Comparison of ENCODE assay signal across 11 cellular contexts in genomic region chr1:116396769-116397168, GRCh38.
"Had no signal": no experiment of that assay in that cellular context is flagged by ENCODE, and none has a peak within 500 bp of the region (broad histone marks: within the 10 kb centered on the region; RNA-seq: fewer than 3 reads in every experiment).

No MANE protein-coding gene starts in this region.

- H3K27ac ChIP-seq: breast epithelium, esophagus muscularis mucosa had no signal

- DNase-seq: activated CD4-positive, alpha-beta T cell treated with anti-CD3 and anti-CD28 coated beads for 1 hour; activated CD8-positive, alpha-beta memory T cell treated with anti-CD3 and anti-CD28 coated beads for 24 hours; activated naive CD8-positive, alpha-beta T cell treated with anti-CD3 and anti-CD28 coated beads, Interleukin-2, amount 10 ng/mL, durations not matched to agents 7 days and 5 days; aorta; mesendoderm; stimulated activated CD4-positive, alpha-beta T cell treated with anti-CD3 and anti-CD28 coated beads, Interleukin-12 subunit alpha, Interleukin-12 subunit beta, amount 100 ng/mL, for 4 hours; stimulated activated naive CD4-positive, alpha-beta T cell treated with Interleukin-2 at 50 U/mL for 16 hours had no signal

- H3K27ac Mint-ChIP-seq: activated naive CD8-positive, alpha-beta T cell treated with anti-CD3 and anti-CD28 coated beads, Interleukin-2, amount 10 ng/mL, durations not matched to agents 7 days and 5 days; activated T-helper 2 cell treated with anti-CD3 and anti-CD28 coated beads, Interferon-gamma antibody, Interleukin-2, Interleukin-4, amounts not matched to agents 10 μg/mL and 5 μg/mL and 100 μg/mL, durations not matched to agents 14 hours and 24 hours and 36 hours had no signal

- H3K27me3 Mint-ChIP-seq: activated naive CD8-positive, alpha-beta T cell treated with anti-CD3 and anti-CD28 coated beads, Interleukin-2, amount 10 ng/mL, durations not matched to agents 7 days and 5 days; type B pancreatic cell had no signal

- H3K27me3 ChIP-seq: breast epithelium, esophagus muscularis mucosa had no signal

- H3K4me3 Mint-ChIP-seq: activated naive CD8-positive, alpha-beta T cell treated with anti-CD3 and anti-CD28 coated beads, Interleukin-2, amount 10 ng/mL, durations not matched to agents 7 days and 5 days; type B pancreatic cell had no signal

- H3K4me3 ChIP-seq: breast epithelium, esophagus muscularis mucosa had no signal

- H3K9me3 ChIP-seq: breast epithelium, esophagus muscularis mucosa had no signal

- H3K4me1 ChIP-seq: breast epithelium, esophagus muscularis mucosa had no signal

- H3K9me3 Mint-ChIP-seq: activated naive CD8-positive, alpha-beta T cell treated with anti-CD3 and anti-CD28 coated beads, Interleukin-2, amount 10 ng/mL, durations not matched to agents 7 days and 5 days; activated T-helper 2 cell treated with anti-CD3 and anti-CD28 coated beads, Interferon-gamma antibody, Interleukin-2, Interleukin-4, amounts not matched to agents 10 μg/mL and 5 μg/mL and 100 μg/mL, durations not matched to agents 14 hours and 24 hours and 36 hours; type B pancreatic cell had no signal
